Comparison of ENCODE assay signal across 21 cellular contexts in genomic region chr15:37771462-37771861, GRCh38.
A peak's percentile ranks its signal among the peaks of the same experiment; 100 is the strongest.
DNase-seq lines count a peak whose midpoint lies in the region; ATAC-seq and TF ChIP-seq lines count a peak whose summit lies in the region.
"Had no signal": no experiment of that assay in that cellular context is flagged by ENCODE, and none has a peak within 500 bp of the region (broad histone marks: within the 10 kb centered on the region; RNA-seq: fewer than 3 reads in every experiment).

No MANE protein-coding gene starts in this region.

- H3K27ac Mint-ChIP-seq in immature natural killer cell = no peak overlapping the region
- H3K27ac Mint-ChIP-seq: activated naive CD4-positive, alpha-beta T cell treated with anti-CD3 and anti-CD28 coated beads, Interleukin-2, amount 10 ng/mL, durations not matched to agents 7 days and 5 days; B cell; endodermal cell had no signal

- 10% methylated on average over 2 of the region's 2 CpGs for WGBS in mesenchymal stem cell

- H3K4me3 Mint-ChIP-seq in immature natural killer cell = no peak overlapping the region
- H3K4me3 Mint-ChIP-seq: activated naive CD4-positive, alpha-beta T cell treated with anti-CD3 and anti-CD28 coated beads, Interleukin-2, amount 10 ng/mL, durations not matched to agents 7 days and 5 days; B cell; endodermal cell had no signal

- H3K27me3 ChIP-seq in mesenchymal stem cell (ENCODE audit: control insufficient read depth in 1 of 2, insufficient read depth in 1 of 2, low read length in 2 of 2) (no peaks in the 10 kb centered on the region), HAP-1 (ENCODE audit: low read depth) (no peaks in the 10 kb centered on the region)
- H3K27me3 ChIP-seq: cardiac muscle cell, Peyer's patch had no signal

- H3K36me3 Mint-ChIP-seq in immature natural killer cell = no peaks in the 10 kb centered on the region
- H3K36me3 Mint-ChIP-seq: activated naive CD4-positive, alpha-beta T cell treated with anti-CD3 and anti-CD28 coated beads, Interleukin-2, amount 10 ng/mL, durations not matched to agents 7 days and 5 days had no signal

- DNase-seq in Daoy (ENCODE audit: low read depth) (peak; percentile 49), KBM-7 (peak; percentile 35), astrocyte of the spinal cord (ENCODE audit: low read depth, low spot score) (peak; percentile 62), mesenchymal stem cell (peak; percentile 44), HAP-1 (ENCODE audit: low spot score in 2 of 2) (no peak), immature natural killer cell (no peak)
- no peak for DNase-seq in activated CD4-positive, alpha-beta T cell treated with anti-CD3 and anti-CD28 coated beads for 48 hours
- DNase-seq: activated CD8-positive, alpha-beta memory T cell treated with anti-CD3 and anti-CD28 coated beads, Interleukin-2, amount 50 U/mL, for 48 hours; activated naive CD4-positive, alpha-beta T cell treated with anti-CD3 and anti-CD28 coated beads, Interleukin-2, amount 10 ng/mL, durations not matched to agents 7 days and 5 days; DMS 273 treated with DMSO at 0.1 percent for 48 hours; endodermal cell; NCI-H1694 treated with DMSO at 0.1 percent for 48 hours; NCI-H524; occipital lobe; Peyer's patch; trophoblast cell had no signal

- H3K9ac ChIP-seq in mesenchymal stem cell (ENCODE audit: low read length) = no peak overlapping the region

- H3K4me1 ChIP-seq in mesenchymal stem cell (ENCODE audit: control insufficient read depth, insufficient read depth, low read depth, low read length) = no peaks in the 10 kb centered on the region
- H3K4me1 ChIP-seq in HAP-1 = no peaks in the 10 kb centered on the region
- H3K4me1 ChIP-seq: Peyer's patch had no signal

- H3K18ac ChIP-seq in mesenchymal stem cell (ENCODE audit: low read depth in 1 of 2, low read length in 2 of 2) = no peak overlapping the region

- H2AK5ac ChIP-seq in mesenchymal stem cell (ENCODE audit: low read length, severe bottlenecking) = no peak overlapping the region

- peaks cover 0 to 7% of the 10 kb centered on the region in 2 donors for H3K4me1 Mint-ChIP-seq in immature natural killer cell
- H3K4me1 Mint-ChIP-seq: activated naive CD4-positive, alpha-beta T cell treated with anti-CD3 and anti-CD28 coated beads, Interleukin-2, amount 10 ng/mL, durations not matched to agents 7 days and 5 days had no signal

- no peak overlapping the region for H4K8ac ChIP-seq in mesenchymal stem cell (ENCODE audit: low read length)

- no peak overlapping the region for H3K4ac ChIP-seq in mesenchymal stem cell (ENCODE audit: low read depth in 1 of 2, low read length in 2 of 2)

- no peaks in the 10 kb centered on the region for H3K36me3 ChIP-seq in mesenchymal stem cell (ENCODE audit: control insufficient read depth in 1 of 2, insufficient read depth in 2 of 2, low read depth in 1 of 2, low read length in 2 of 2)
- H3K36me3 ChIP-seq in HAP-1 (replicated peaks) = no peaks in the 10 kb centered on the region
- H3K36me3 ChIP-seq: cardiac muscle cell, Peyer's patch had no signal

- no peak for ATAC-seq in HG03108 (IDR thresholded peaks at IDR 0.05; ENCODE audit: unreplicated experiment)
- ATAC-seq: activated CD4-positive, CD25-positive, alpha-beta regulatory T cell treated with anti-CD3 and anti-CD28 coated beads, Interleukin-2, amount 50 U/mL, for 24 hours; K562 had no signal

- no peak overlapping the region for H4K91ac ChIP-seq in mesenchymal stem cell (ENCODE audit: low read length)

- no peak overlapping the region for H3K4me3 ChIP-seq in astrocyte of the spinal cord (ENCODE audit: low read depth, low read length)
- no peak overlapping the region for H3K4me3 ChIP-seq in mesenchymal stem cell (ENCODE audit: insufficient read depth in 1 of 2, low read depth in 1 of 2, low read length in 2 of 2)
- no peak overlapping the region for H3K4me3 ChIP-seq in HAP-1
- H3K4me3 ChIP-seq: cardiac muscle cell, K562, Peyer's patch had no signal

- H3K14ac ChIP-seq in mesenchymal stem cell (ENCODE audit: low read length in 2 of 2) = peak overlapping the region in 1 of 2 experiments; percentile 15

- H2BK12ac ChIP-seq in mesenchymal stem cell (ENCODE audit: low read length in 2 of 2) = no peak overlapping the region

- H2BK15ac ChIP-seq in mesenchymal stem cell (ENCODE audit: low read depth, poor library complexity, severe bottlenecking) = no peak overlapping the region

- peaks cover 0 to 4% (median 0%) of the 10 kb centered on the region in 6 donors for H3K9me3 Mint-ChIP-seq in immature natural killer cell
- H3K9me3 Mint-ChIP-seq: activated naive CD4-positive, alpha-beta T cell treated with anti-CD3 and anti-CD28 coated beads, Interleukin-2, amount 10 ng/mL, durations not matched to agents 7 days and 5 days; endodermal cell had no signal

- no peak overlapping the region for H2BK120ac ChIP-seq in mesenchymal stem cell (ENCODE audit: low read depth, low read length)

- H3K4me2 ChIP-seq in mesenchymal stem cell (ENCODE audit: low read length, poor library complexity, severe bottlenecking) = no peak overlapping the region

- H2BK5ac ChIP-seq in mesenchymal stem cell (ENCODE audit: low read depth, low read length, poor library complexity, severe bottlenecking) = no peak overlapping the region

- peaks cover 0 to 4% (median 2%) of the 10 kb centered on the region in 3 donors for H3K27me3 Mint-ChIP-seq in immature natural killer cell (ENCODE audit: low read depth in 3 of 3)
- H3K27me3 Mint-ChIP-seq: activated naive CD4-positive, alpha-beta T cell treated with anti-CD3 and anti-CD28 coated beads, Interleukin-2, amount 10 ng/mL, durations not matched to agents 7 days and 5 days; B cell had no signal

- no peaks in the 10 kb centered on the region for H3K9me3 ChIP-seq in mesenchymal stem cell (ENCODE audit: control insufficient read depth, low read length)
- no peaks in the 10 kb centered on the region for H3K9me3 ChIP-seq in HAP-1
- H3K9me3 ChIP-seq: Peyer's patch had no signal

- H2AFZ ChIP-seq in mesenchymal stem cell (ENCODE audit: low read depth, low read length) = peak overlapping the region; percentile 29

- in situ Hi-C loops in KBM-7 (cut with MboI; ENCODE audit: low pct_unique_long_range_greater_than_20kb, low sequenced_read_pairs) (no loop called here), astrocyte of the spinal cord (cut with HindIII; ENCODE audit: low sequenced_read_pairs) (no loop called here), HAP-1 (cut with MboI; ENCODE audit: low sequenced_read_pairs) (no loop called here)

- no peaks in the 10 kb centered on the region for H3K79me1 ChIP-seq in mesenchymal stem cell (replicated peaks; ENCODE audit: low read length, poor library complexity, severe bottlenecking)

- no peak for TF ChIP-seq CTCF in astrocyte of the spinal cord (IDR thresholded peaks at IDR 0.05; ENCODE audit: low read depth, low read length)

- no peak overlapping the region for H3K27ac ChIP-seq in mesenchymal stem cell (ENCODE audit: low read length, poor library complexity, severe bottlenecking)
- H3K27ac ChIP-seq: cardiac muscle cell, Peyer's patch had no signal

- no peak overlapping the region for H3K23ac ChIP-seq in mesenchymal stem cell (ENCODE audit: low read length in 2 of 2)

Comparison
In these comparisons a context has a peak if more than half of its experiments do, and no peak if none do; other contexts are left out.
1. DNase-seq: peak in Daoy (single experiment), KBM-7 (single experiment), astrocyte of the spinal cord (single experiment) and mesenchymal stem cell (single experiment); none in activated CD4-positive, alpha-beta T cell treated with anti-CD3 and anti-CD28 coated beads for 48 hours (single experiment), HAP-1 (0 of 2) and immature natural killer cell (0 of 3).